ENCODE assay signal across 9 cellular contexts in genomic region chr12:2035421-2036080, GRCh38. TPM values are rescaled to one million over a fixed set of nuclear protein-coding genes. Genes with fewer than 3 reads are reported as not detected.
DNase-seq lines count a peak whose midpoint lies in the region; ATAC-seq, FAIRE-seq and TF ChIP-seq lines count a peak whose summit lies in the region.
"Had no signal": no experiment of that assay in that cellular context is flagged by ENCODE, and none has a peak within 500 bp of the region (broad histone marks: within the 10 kb centered on the region; RNA-seq: fewer than 3 reads in every experiment).

No MANE protein-coding gene starts in this region.

- POLR2A ChIA-PET in A549 (lab: Yijun Ruan, JAX) = no interaction called here

- H3K9ac ChIP-seq in HUES64 (ENCODE audit: low read depth, low read length) = no peak overlapping the region

- peaks cover 57% of the 10 kb centered on the region for H3K27me3 ChIP-seq in HUES64 (ENCODE audit: insufficient read depth, low read length)
- H3K27me3 ChIP-seq: gastroesophageal sphincter had no signal

- WGBS in A549 (ENCODE audit: missing lambda C conversion rate) = 57% methylated on average over 15 of the region's 15 CpGs
- WGBS in HUES64 = 89% methylated on average over 13 of the region's 15 CpGs
- 88 to 94% methylated on average over 11 to 12 of the region's 15 CpGs for WGBS in mesodermal cell (ENCODE audit: insufficient coverage in 2 of 2), 2 experiments

- peak overlapping the region; percentile 35 to 57; a peak in 3 of 6 replicates for H3K27ac ChIP-seq in A549
- H3K27ac ChIP-seq in HUES64 (ENCODE audit: low read depth, low read length) = no peak overlapping the region
- no peak overlapping the region for H3K27ac ChIP-seq in mesodermal cell (ENCODE audit: low read depth, low read length, severe bottlenecking)

- TF ChIP-seq POLR2A in A549 (IDR thresholded peaks at IDR 0.05; ENCODE audit: low read length) = no peak

- CTCF ChIA-PET in A549 (lab: Yijun Ruan, JAX) = interaction anchor here (0.7 to 2.5 kb wide), 18 partner anchors 8 to 545 kb away, joined by 3 to 13 read pairs (median 4); no protein-coding TSS in a partner anchor

- H3K4me2 ChIP-seq in A549 = peak overlapping the region; percentile 96

- H3K4me3 ChIP-seq in A549 (peak overlapping the region; percentile 34), HUES64 (ENCODE audit: low read length) (peak overlapping the region; percentile 43), mesodermal cell (ENCODE audit: extremely low read depth, insufficient read depth, low read length, poor library complexity, severe bottlenecking) (peak overlapping the region; percentile 21)

- no peak for TF ChIP-seq RAD21 in A549 (conservative IDR thresholded peaks at IDR 0.05 in 1 of 2, IDR thresholded peaks at IDR 0.05 in 1 of 2)

- no peak for TF ChIP-seq CTCF in A549 (IDR thresholded peaks at IDR 0.05)

- peak; percentile 16 to 27; a peak in 4 of 6 replicates for ATAC-seq in A549
- ATAC-seq in GM18520 (IDR thresholded peaks at IDR 0.05; ENCODE audit: unreplicated experiment) = no peak
- no peak for ATAC-seq in GM21576 (IDR thresholded peaks at IDR 0.05; ENCODE audit: unreplicated experiment)
- no peak for ATAC-seq in GM18519 (IDR thresholded peaks at IDR 0.05; ENCODE audit: low FRiP score, unreplicated experiment)

- H3K9me3 ChIP-seq in A549 (no peaks in the 10 kb centered on the region), HUES64 (ENCODE audit: insufficient read depth, low read depth, low read length) (no peaks in the 10 kb centered on the region), mesodermal cell (ENCODE audit: control insufficient read depth, low read length) (no peaks in the 10 kb centered on the region)
- H3K9me3 ChIP-seq: gastroesophageal sphincter had no signal

- FAIRE-seq in A549 (lab: Jason Lieb, UNC) = no peak

- H3K4me1 ChIP-seq in A549 = 0 out of 3 replicates have a peak, but pooled peaks cover 3% of the 10 kb centered on the region
- H3K4me1 ChIP-seq in HUES64 (ENCODE audit: insufficient read depth, low read length) = peaks cover 4% of the 10 kb centered on the region; the same call in 1 of the 2 replicates
- H3K4me1 ChIP-seq in mesodermal cell (ENCODE audit: control insufficient read depth, insufficient read depth, low read length, poor library complexity, severe bottlenecking) = no peaks in the 10 kb centered on the region

- H3K36me3 ChIP-seq in HUES64 (ENCODE audit: insufficient read depth, low read length) (no peaks in the 10 kb centered on the region), mesodermal cell (ENCODE audit: control insufficient read depth, insufficient read depth, low read length) (no peaks in the 10 kb centered on the region)
- H3K36me3 ChIP-seq: gastroesophageal sphincter had no signal

- DNase-seq in A549 (ENCODE audit: low read depth in 1 of 2, low spot score in 1 of 2) (no peak), amniotic epithelial cell (ENCODE audit: low read depth) (peak; percentile 50), NCI-H1417 (lab: John Stamatoyannopoulos, UW) (no peak)

- TF ChIP-seq EP300 in A549 (IDR thresholded peaks at IDR 0.05) = no peak

TF ChIP-seq in A549, 52 proteins besides CTCF, POLR2A, EP300 and RAD21:
- no peak for TF ChIP-seq FOSB (CRISPR knock-in tag; IDR thresholded peaks at IDR 0.05)
- no peak for TF ChIP-seq TP53 (CRISPR knock-in tag; IDR thresholded peaks at IDR 0.05)
- TF ChIP-seq BCL3 (IDR thresholded peaks at IDR 0.05) = no peak
- no peak for TF ChIP-seq HDAC2 (IDR thresholded peaks at IDR 0.05)
- TF ChIP-seq PHF8 (IDR thresholded peaks at IDR 0.05; ENCODE audit: borderline replicate concordance, low read depth) = no peak
- TF ChIP-seq POLR2AphosphoS2 (conservative IDR thresholded peaks at IDR 0.05; ENCODE audit: low read length) = no peak
- no peak for TF ChIP-seq PBX3 (IDR thresholded peaks at IDR 0.05)
- no peak for TF ChIP-seq USF2 (IDR thresholded peaks at IDR 0.05)
- TF ChIP-seq KDM5A (IDR thresholded peaks at IDR 0.05) = no peak
- no peak for TF ChIP-seq NR3C1 (IDR thresholded peaks at IDR 0.05)
- no peak for TF ChIP-seq RFX5 (IDR thresholded peaks at IDR 0.05)
- TF ChIP-seq TFCP2L1 (CRISPR knock-in tag; IDR thresholded peaks at IDR 0.05) = no peak
- no peak for TF ChIP-seq HES2 (IDR thresholded peaks at IDR 0.05)

RNA-seq across cellular contexts. Expression of gene CACNA1C, which starts 17.2 kb away (rescaled TPM):
- 0.03 TPM in 1 of 2 replicates, not detected in the other for polyA plus RNA-seq in A549 (2011; rRNA removed)
- polyA plus RNA-seq in A549 (2012; cell fraction: cytosol; rRNA removed) = 0.01 TPM in 1 of 2 replicates, not detected in the other
- polyA plus RNA-seq in A549 (2012; cell fraction: nucleus; rRNA removed) = not detected in 2 replicates
- polyA plus RNA-seq in A549 (2017; fragmentation: RNase III; extraction: RNeasy Plus Mini Kit Qiagen cat#74134 plus additional on column Dnase treatment) = not detected in 3 replicates
- polyA minus RNA-seq in A549 (2011; rRNA and poly(A)+ RNA removed) = 0.39 TPM in 1 of 2 replicates, not detected in the other
- polyA plus RNA-seq in HUES64 (2013, experiment 1 of 2) = 0.45 TPM
- polyA plus RNA-seq in HUES64 (2013, experiment 2 of 2) = 0.32 TPM
- 8.0 TPM for polyA plus RNA-seq in mesodermal cell (2013, experiment 1 of 2)
- polyA plus RNA-seq in mesodermal cell (2013, experiment 2 of 2) = 8.2 TPM

RNA-seq across cellular contexts. Expression of gene DCP1B, which starts 31.3 kb away (rescaled TPM):
- polyA plus RNA-seq in A549 (2011; rRNA removed) = 19.1 and 19.2 TPM in 2 replicates
- polyA plus RNA-seq in A549 (2012; cell fraction: cytosol; rRNA removed) = 7.8 and 8.9 TPM in 2 replicates
- 5.7 and 6.3 TPM in 2 replicates for polyA plus RNA-seq in A549 (2012; cell fraction: nucleus; rRNA removed)
- polyA plus RNA-seq in A549 (2017; fragmentation: RNase III; extraction: RNeasy Plus Mini Kit Qiagen cat#74134 plus additional on column Dnase treatment) = 7.5 to 7.9 TPM (median 7.7 TPM) in 3 replicates
- polyA minus RNA-seq in A549 (2011; rRNA and poly(A)+ RNA removed) = 13.7 and 21.2 TPM in 2 replicates
- polyA plus RNA-seq in HUES64 (2013, experiment 1 of 2) = 17.8 TPM
- polyA plus RNA-seq in HUES64 (2013, experiment 2 of 2) = 23.7 TPM
- 32.3 TPM for polyA plus RNA-seq in mesodermal cell (2013, experiment 1 of 2)
- polyA plus RNA-seq in mesodermal cell (2013, experiment 2 of 2) = 28.8 TPM

Comparison
In these comparisons a context has a peak if more than half of its experiments do, and no peak if none do; other contexts are left out.
1. ATAC-seq: peak in A549 (2 of 2); none in GM18520 (single experiment), GM21576 (single experiment) and GM18519 (single experiment).
2. H3K27ac ChIP-seq: peak in A549 (2 of 2); none in HUES64 (single experiment) and mesodermal cell (single experiment).
3. Peak in every context shown above with its lines, with median percentiles within 50 percentile points of each other: H3K4me3 ChIP-seq.